ENCODE assay signal across 8 cellular contexts in genomic region chr2:196925768-196926561, GRCh38. TPM values are rescaled to one million over a fixed set of nuclear protein-coding genes. Genes with fewer than 3 reads are reported as not detected.
A peak's percentile ranks its signal among the peaks of the same experiment; 100 is the strongest.
DNase-seq lines count a peak whose midpoint lies in the region; ATAC-seq, FAIRE-seq and TF ChIP-seq lines count a peak whose summit lies in the region.

No MANE protein-coding gene starts in this region.

- no peaks in the 10 kb centered on the region for H4K20me1 ChIP-seq in keratinocyte (ENCODE audit: control insufficient read depth, extremely low read depth, insufficient read depth, low read length)

- no peaks in the 10 kb centered on the region for H3K27me3 ChIP-seq in keratinocyte (ENCODE audit: control insufficient read depth, extremely low read depth, insufficient read depth, low read length)

- DNase-seq in ELR (ENCODE audit: low read depth) (peak; percentile 48), HuH-7.5 (ENCODE audit: low spot score) (peak; percentile 27), cardiac fibroblast (ENCODE audit: low read depth in 2 of 2) (peak; percentile 38 to 44), keratinocyte (ENCODE audit: low read depth, low spot score) (no peak), KG1 (lab: John Stamatoyannopoulos, UW) (no peak)
- peak; percentile 28 for DNase-seq in stimulated activated CD4-positive, alpha-beta T cell treated with anti-CD3 and anti-CD28 coated beads, Interleukin-12 subunit alpha, Interleukin-12 subunit beta, amount 100 ng/mL, for 4 hours

- H2AFZ ChIP-seq in keratinocyte (ENCODE audit: control insufficient read depth, low read length): peak overlapping the region; percentile 85

- peaks cover 51% of the 10 kb centered on the region for H3K79me2 ChIP-seq in keratinocyte (ENCODE audit: control insufficient read depth, insufficient read depth, low read length)

- dilution Hi-C loops in keratinocyte (cut with MboI; ENCODE audit: extremely low pct_ligation_motif_present, low sequenced_read_pairs): no loop called here

- FAIRE-seq in keratinocyte (lab: Jason Lieb, UNC): peak; percentile 61

- no peaks in the 10 kb centered on the region for H3K36me3 ChIP-seq in keratinocyte (ENCODE audit: control insufficient read depth in 2 of 2, extremely low read depth in 1 of 2, insufficient read depth in 2 of 2, low read length in 2 of 2)

- H3K4me3 ChIP-seq in cardiac fibroblast (replicated peaks in 1 of 2; ENCODE audit: low read depth in 2 of 2, low read length in 2 of 2) (peak overlapping the region; percentile 94 to 98), keratinocyte (ENCODE audit: control insufficient read depth in 2 of 3, extremely low read depth in 1 of 3, insufficient read depth in 2 of 3, low read depth in 1 of 3, low read length in 3 of 3) (peak overlapping the region; percentile 59 to 94 (median 90))

- no peak for TF ChIP-seq CTCF in cardiac fibroblast (IDR thresholded peaks at IDR 0.05; ENCODE audit: low read depth, low read length)
- TF ChIP-seq CTCF in keratinocyte (optimal IDR thresholded peaks at IDR 0.05 in 1 of 3, IDR thresholded peaks at IDR 0.05 in 1 of 3, conservative IDR thresholded peaks at IDR 0.05 in 1 of 3; ENCODE audit: extremely low read depth in 1 of 3, insufficient read depth in 2 of 3, low read length in 3 of 3): no peak

- peaks cover 7% of the 10 kb centered on the region for H3K4me1 ChIP-seq in keratinocyte (ENCODE audit: control insufficient read depth, extremely low read depth, insufficient read depth, low read length)

- no peaks in the 10 kb centered on the region for H3K9me3 ChIP-seq in keratinocyte (ENCODE audit: control insufficient read depth, low read depth, low read length)

- peak overlapping the region; percentile 75 for H3K4me2 ChIP-seq in keratinocyte (ENCODE audit: control insufficient read depth, extremely low read depth, insufficient read depth, low read depth, low read length)

- ATAC-seq in GM21619 (IDR thresholded peaks at IDR 0.05; ENCODE audit: unreplicated experiment) (peak; percentile 32), SK-N-SH treated with all-trans-retinoic acid at 6 μM for 48 hours (peak; percentile 49)

- peak overlapping the region; percentile 97 for H3K9ac ChIP-seq in keratinocyte (ENCODE audit: control insufficient read depth, extremely low read depth, insufficient read depth, low read length)

- peak overlapping the region; percentile 95 for H3K27ac ChIP-seq in keratinocyte (ENCODE audit: control insufficient read depth, insufficient read depth, low read length)

- H3K9me1 ChIP-seq in keratinocyte (ENCODE audit: control insufficient read depth, extremely low read depth, insufficient read depth, low read length): no peaks in the 10 kb centered on the region

TF ChIP-seq in SK-N-SH treated with all-trans-retinoic acid at 6 μM for 48 hours, 23 proteins besides CTCF, POLR2A, EP300 and RAD21 (continues in another document):
- TF ChIP-seq TSHZ2 (CRISPR knock-in tag; IDR thresholded peaks at IDR 0.05) (no peak), PATZ1 (CRISPR knock-in tag; IDR thresholded peaks at IDR 0.05; ENCODE audit: borderline replicate concordance) (no peak), ZFP30 (CRISPR knock-in tag; IDR thresholded peaks at IDR 0.05) (no peak), ZNF70 (CRISPR knock-in tag; IDR thresholded peaks at IDR 0.05) (no peak), GLIS3 (CRISPR knock-in tag; IDR thresholded peaks at IDR 0.05) (no peak), ZFP3 (CRISPR knock-in tag; IDR thresholded peaks at IDR 0.05) (no peak), OSR1 (CRISPR knock-in tag; IDR thresholded peaks at IDR 0.05) (no peak), ARNTL (CRISPR knock-in tag; IDR thresholded peaks at IDR 0.05; ENCODE audit: borderline replicate concordance, low read depth) (no peak), CSDC2 (CRISPR knock-in tag; IDR thresholded peaks at IDR 0.05) (no peak), ISL1 (CRISPR knock-in tag; IDR thresholded peaks at IDR 0.05) (no peak), ZNF8 (CRISPR knock-in tag; IDR thresholded peaks at IDR 0.05) (no peak), RARB (CRISPR knock-in tag; IDR thresholded peaks at IDR 0.05) (no peak), ZC3H10 (CRISPR knock-in tag; IDR thresholded peaks at IDR 0.05) (no peak), POU6F1 (CRISPR knock-in tag; IDR thresholded peaks at IDR 0.05; ENCODE audit: borderline replicate concordance, low read depth) (no peak), CREB5 (CRISPR knock-in tag; IDR thresholded peaks at IDR 0.05; ENCODE audit: low read depth) (no peak), TOX (CRISPR knock-in tag; IDR thresholded peaks at IDR 0.05; ENCODE audit: borderline replicate concordance) (no peak), SNAI2 (CRISPR knock-in tag; IDR thresholded peaks at IDR 0.05) (no peak), PPARA (CRISPR knock-in tag; IDR thresholded peaks at IDR 0.05; ENCODE audit: borderline replicate concordance) (no peak)

RNA-seq across cellular contexts. Expression of gene PGAP1, which starts 0.5 kb away (rescaled TPM):
- 4.4 to 7.1 TPM (median 5.6 TPM) in 3 replicates for polyA plus RNA-seq in keratinocyte
- 3.5 TPM for polyA plus RNA-seq in keratinocyte (2011; ENCODE audit: low read depth)
- polyA plus RNA-seq in keratinocyte (2011; cell fraction: cytosol; rRNA removed): 1.2 and 3.0 TPM in 2 replicates
- polyA plus RNA-seq in keratinocyte (2011; cell fraction: nucleus; rRNA removed): 13.1 and 15.2 TPM in 2 replicates
- polyA plus RNA-seq in keratinocyte (2012; ENCODE audit: low replicate concordance): 2.7 and 3.7 TPM in 2 replicates
- 2.4 to 21.0 TPM (median 14.9 TPM) in 3 replicates for polyA minus RNA-seq in keratinocyte
- polyA minus RNA-seq in keratinocyte (2011; cell fraction: cytosol; rRNA and poly(A)+ RNA removed): 6.7 TPM
- polyA minus RNA-seq in keratinocyte (2011; cell fraction: nucleus; rRNA and poly(A)+ RNA removed): 22.7 and 55.8 TPM in 2 replicates

Comparison
In these comparisons a context has a peak if more than half of its experiments do, and no peak if none do; other contexts are left out.
1. DNase-seq: peak in ELR (single experiment), HuH-7.5 (single experiment), cardiac fibroblast (2 of 2) and stimulated activated CD4-positive, alpha-beta T cell treated with anti-CD3 and anti-CD28 coated beads, Interleukin-12 subunit alpha, Interleukin-12 subunit beta, amount 100 ng/mL, for 4 hours (single experiment); none in keratinocyte (single experiment) and KG1 (single experiment).